Comparison of ENCODE assay signal across 8 cellular contexts in the genomic region with DNA sequence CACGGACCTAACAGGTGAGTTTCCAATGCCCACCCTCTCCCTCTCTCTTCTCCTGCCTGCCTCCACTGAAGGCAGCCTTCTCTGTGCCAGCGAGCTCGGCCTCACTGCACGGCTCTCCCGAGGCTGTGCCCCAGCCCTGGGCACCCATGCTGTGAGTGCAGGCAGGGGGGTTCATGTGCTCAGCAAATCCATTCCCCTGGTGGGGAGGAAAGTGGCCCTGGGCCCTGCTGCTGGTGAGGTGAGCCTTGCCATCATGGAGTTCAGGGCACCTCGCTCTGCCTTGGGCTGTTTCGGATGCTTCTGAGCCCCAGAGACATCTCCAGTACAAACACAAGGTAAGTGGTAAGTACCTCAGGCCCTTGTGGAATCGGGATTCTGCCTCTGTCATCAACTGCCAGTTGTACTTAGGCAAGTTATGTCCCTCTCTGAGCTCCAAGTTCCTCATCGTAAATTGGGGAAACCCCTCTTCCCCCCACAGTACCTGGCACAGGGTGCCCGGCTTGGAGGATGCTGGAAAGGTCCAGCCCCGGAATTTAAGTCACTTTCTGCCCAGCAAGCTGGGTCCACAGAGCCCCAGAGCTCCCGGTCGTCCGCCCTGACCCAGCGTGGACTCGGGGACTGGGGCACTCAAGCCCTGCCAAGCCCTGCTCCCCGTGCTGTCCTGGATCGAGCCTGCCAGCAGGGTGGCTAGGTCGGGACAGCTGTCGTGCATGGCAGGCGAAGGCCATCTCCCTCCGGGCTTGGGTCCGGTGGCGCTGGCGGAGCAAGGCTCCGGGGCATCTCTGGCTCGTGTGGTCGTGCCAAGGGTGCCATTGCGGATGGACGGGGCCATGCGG. TPM values are rescaled to one million over a fixed set of nuclear protein-coding genes. Genes with fewer than 3 reads are reported as not detected.
A peak's percentile ranks its signal among the peaks of the same experiment; 100 is the strongest.
DNase-seq lines count a peak whose midpoint lies in the region; ATAC-seq and TF ChIP-seq lines count a peak whose summit lies in the region.

No MANE protein-coding gene starts in this region.

- H3K4me2 ChIP-seq in HCT116 (ENCODE audit: low read length): peak overlapping the region; percentile 94

- H2AFZ ChIP-seq in HCT116 (ENCODE audit: low read depth, low read length, poor library complexity, severe bottlenecking): no peak overlapping the region

- BruUV-seq in HCT116 (replicated peaks; lab: Mats Ljungman, UMichigan): TSS peak; percentile 36

- H3K9me2 ChIP-seq in HCT116 (ENCODE audit: insufficient read depth): no peaks in the 10 kb centered on the region

- TF ChIP-seq POLR2A in HCT116 (IDR thresholded peaks at IDR 0.05; ENCODE audit: borderline replicate concordance, extremely low read depth, insufficient read depth, insufficient read length): no peak
- no peak for TF ChIP-seq POLR2A in NB4 (IDR thresholded peaks at IDR 0.05; ENCODE audit: extremely low read depth, insufficient read length)
- TF ChIP-seq POLR2A in lower leg skin (IDR thresholded peaks at IDR 0.05): no peak
- TF ChIP-seq POLR2A in tibial nerve (IDR thresholded peaks at IDR 0.05): no peak

- H3K4me3 ChIP-seq in HCT116 (replicated peaks in 1 of 2; ENCODE audit: low read depth in 1 of 2, low read length in 2 of 2): peak overlapping the region; percentile 40 to 82
- peak overlapping the region; percentile 38 for H3K4me3 ChIP-seq in NB4 (ENCODE audit: low read depth, low read length)
- peak overlapping the region; percentile 22 for H3K4me3 ChIP-seq in lower leg skin (ENCODE audit: low read depth, poor library complexity, severe bottlenecking)
- peak overlapping the region; percentile 47 to 98 (median 90) for H3K4me3 ChIP-seq in tibial nerve

- H3K79me2 ChIP-seq in HCT116 (ENCODE audit: insufficient read depth, low read length): no peaks in the 10 kb centered on the region; the same call in 1 of the 2 replicates

- H3K27ac ChIP-seq in HCT116 (ENCODE audit: low read depth, low read length) (peak overlapping the region; percentile 47), caudate nucleus (ENCODE audit: low read depth, low read length) (peak overlapping the region; percentile 78), tibial nerve (peak overlapping the region in 3 of 4 donors; percentile 76 to 93 (median 89))

- H3K9ac ChIP-seq in HCT116 (ENCODE audit: low read length): peak overlapping the region; percentile 56

- TF ChIP-seq CTCF in GM13976 (IDR thresholded peaks at IDR 0.05; ENCODE audit: borderline replicate concordance, control extremely low read depth, extremely low read depth, insufficient read depth, missing control alignments) (no peak), HCT116 (IDR thresholded peaks at IDR 0.05 in 2 of 3, conservative IDR thresholded peaks at IDR 0.05 in 1 of 3; ENCODE audit: borderline replicate concordance in 1 of 3, insufficient read depth in 1 of 3, low read depth in 2 of 3, low read length in 2 of 3) (no peak), NB4 (IDR thresholded peaks at IDR 0.05; ENCODE audit: low read depth, low read length) (no peak), lower leg skin (IDR thresholded peaks at IDR 0.05) (no peak), tibial nerve (IDR thresholded peaks at IDR 0.05) (no peak)

- DNase-seq in GM13976 (ENCODE audit: low spot score): peak; percentile 63
- no peak for DNase-seq in HCT116 (ENCODE audit: low read depth, low spot score)
- DNase-seq in NB4 (ENCODE audit: low read depth): peak; percentile 46
- peak in 2 of 61 donors; percentile 55 to 73 for DNase-seq in caudate nucleus (lab: John Stamatoyannopoulos, UW)
- DNase-seq in lower leg skin (ENCODE audit: low spot score in 2 of 2): peak in 1 of 2 donors; percentile 84
- DNase-seq in tibial nerve (ENCODE audit: low spot score in 2 of 2): no peak
- DNase-seq in stimulated activated CD4-positive, alpha-beta T cell treated with anti-CD3 and anti-CD28 coated beads, Interleukin-4, amount 100 ng/mL, for 4 hours: no peak
- no peak for DNase-seq in NCI-H2196 treated with DMSO at 0.1 percent for 48 hours (lab: John Stamatoyannopoulos, UW; ENCODE audit: unreplicated experiment)

- RAD21 ChIA-PET in HCT116 (lab: Charles Lee; ENCODE audit: low non-redundant PET in 1 of 2, low total read pairs in 2 of 2, uncharacterized antibody in 2 of 2, unreplicated experiment in 2 of 2): no interaction called here

- peak; percentile 6 for ATAC-seq in HCT116

- no peaks in the 10 kb centered on the region for H4K20me1 ChIP-seq in HCT116 (ENCODE audit: insufficient read depth)

- WGBS in lower leg skin, 2 donors: 16 to 22% methylated on average over 26 to 29 of the region's 31 CpGs
- WGBS in tibial nerve, 2 donors: 25 to 39% methylated on average over 18 to 23 of the region's 31 CpGs

- H3K27me3 ChIP-seq in HCT116 (ENCODE audit: insufficient read depth, low read length) (no peaks in the 10 kb centered on the region), tibial nerve (no peaks in the 10 kb centered on the region)

- TF ChIP-seq EP300 in tibial nerve (IDR thresholded peaks at IDR 0.05): no peak

- peaks cover 0 to 2% of the 10 kb centered on the region in 2 experiments; a peak in 1 of 4 replicates for H3K36me3 ChIP-seq in HCT116 (ENCODE audit: control insufficient read depth in 1 of 2, insufficient read depth in 2 of 2, low read length in 2 of 2)
- peaks cover 0 to 60% (median 6%) of the 10 kb centered on the region in 3 donors for H3K36me3 ChIP-seq in tibial nerve

- H3K9me3 ChIP-seq in HCT116 (ENCODE audit: control insufficient read depth in 1 of 2, insufficient read depth in 1 of 2, low read depth in 1 of 2, low read length in 2 of 2) (no peaks in the 10 kb centered on the region), tibial nerve (no peaks in the 10 kb centered on the region)

- H3K4me1 ChIP-seq in HCT116 (ENCODE audit: control insufficient read depth in 1 of 2, insufficient read depth in 2 of 2, low read length in 2 of 2) (peaks cover 8 to 16% of the 10 kb centered on the region in 2 experiments; a peak in 2 of 4 replicates), tibial nerve (peaks cover 0 to 47% (median 13%) of the 10 kb centered on the region in 4 donors)

- CTCF ChIA-PET in HCT116 (lab: Charles Lee): no interaction called here

- in situ Hi-C loops in GM13976 (cut with MboI; ENCODE audit: low sequenced_read_pairs, unreplicated experiment): no loop called here

- intact Hi-C loops in HCT116 (cut with micrococcal nuclease): no loop called here
- intact Hi-C loops in lower leg skin (cut with DNase I; ENCODE audit: low total_unique reads): no loop called here

- POLR2A ChIA-PET in HCT116 (lab: Charles Lee): interaction anchor here (0.8 to 1.4 kb wide), 2 partner anchors 12 to 76 kb away, joined by 3 read pairs; no protein-coding TSS in a partner anchor

- no peak for TF ChIP-seq RAD21 in HCT116 (IDR thresholded peaks at IDR 0.05; ENCODE audit: low read depth)

TF ChIP-seq in HCT116, 20 proteins besides CTCF, POLR2A, EP300 and RAD21:
- TF ChIP-seq CBX3 (IDR thresholded peaks at IDR 0.05; ENCODE audit: low read depth) (no peak), SRF (IDR thresholded peaks at IDR 0.05; ENCODE audit: low read depth) (no peak), ZNF274 (IDR thresholded peaks at IDR 0.05; ENCODE audit: low read depth, low read length) (no peak), SP1 (IDR thresholded peaks at IDR 0.05; ENCODE audit: low read depth) (no peak), EZH2phosphoT487 (IDR thresholded peaks at IDR 0.05; ENCODE audit: borderline replicate concordance) (no peak), CEBPB (IDR thresholded peaks at IDR 0.05; ENCODE audit: low read depth) (no peak), FOSL1 (IDR thresholded peaks at IDR 0.05; ENCODE audit: low read depth) (no peak), EZH2 (IDR thresholded peaks at IDR 0.05) (no peak), EGR1 (IDR thresholded peaks at IDR 0.05; ENCODE audit: low read depth) (no peak), SIN3A (IDR thresholded peaks at IDR 0.05; ENCODE audit: low read depth) (no peak), ELF1 (IDR thresholded peaks at IDR 0.05; ENCODE audit: borderline replicate concordance, low read depth) (no peak)
- TF ChIP-seq, protein P1, sequence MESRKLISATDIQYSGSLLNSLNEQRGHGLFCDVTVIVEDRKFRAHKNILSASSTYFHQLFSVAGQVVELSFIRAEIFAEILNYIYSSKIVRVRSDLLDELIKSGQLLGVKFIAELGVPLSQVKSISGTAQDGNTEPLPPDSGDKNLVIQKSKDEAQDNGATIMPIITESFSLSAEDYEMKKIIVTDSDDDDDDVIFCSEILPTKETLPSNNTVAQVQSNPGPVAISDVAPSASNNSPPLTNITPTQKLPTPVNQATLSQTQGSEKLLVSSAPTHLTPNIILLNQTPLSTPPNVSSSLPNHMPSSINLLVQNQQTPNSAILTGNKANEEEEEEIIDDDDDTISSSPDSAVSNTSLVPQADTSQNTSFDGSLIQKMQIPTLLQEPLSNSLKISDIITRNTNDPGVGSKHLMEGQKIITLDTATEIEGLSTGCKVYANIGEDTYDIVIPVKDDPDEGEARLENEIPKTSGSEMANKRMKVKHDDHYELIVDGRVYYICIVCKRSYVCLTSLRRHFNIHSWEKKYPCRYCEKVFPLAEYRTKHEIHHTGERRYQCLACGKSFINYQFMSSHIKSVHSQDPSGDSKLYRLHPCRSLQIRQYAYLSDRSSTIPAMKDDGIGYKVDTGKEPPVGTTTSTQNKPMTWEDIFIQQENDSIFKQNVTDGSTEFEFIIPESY (IDR thresholded peaks at IDR 0.05; ENCODE audit: extremely low read depth, insufficient replicate concordance, low read length): no peak

RNA-seq across cellular contexts. Expression of gene NUDT16L1, which starts 0.7 kb away (rescaled TPM):
- total RNA-seq in HCT116 (2021; ENCODE audit: unreplicated experiment) (23.4 TPM), lower leg skin (10 to 100 TPM; 18.5 to 27.8 (median 23.6) TPM), tibial nerve (10 to 100 TPM; 30.3 to 63.7 (median 48.5) TPM)
- 21.1 and 22.7 TPM in 2 replicates for polyA plus RNA-seq in HCT116 (2012)

RNA-seq across cellular contexts. Expression of gene ANKS3, which starts 41.4 kb away (rescaled TPM):
- total RNA-seq in HCT116 (2021; ENCODE audit: unreplicated experiment) (25.5 TPM), lower leg skin (10 to 100 TPM; 10.4 to 28.8 (median 17.4) TPM), tibial nerve (10 to 100 TPM; 29.3 to 58.8 (median 51.8) TPM)
- 10.2 and 11.9 TPM in 2 replicates for polyA plus RNA-seq in HCT116 (2012)

RNA-seq across cellular contexts. Expression of gene DNAAF8, which starts 41.7 kb away (rescaled TPM):
- 1.0 TPM for total RNA-seq in HCT116 (2021; ENCODE audit: unreplicated experiment)
- 0.39 and 0.72 TPM in 2 replicates for polyA plus RNA-seq in HCT116 (2012)
- total RNA-seq in lower leg skin: 1 to 10 TPM in 1 of 4 donors, under 1 TPM in 1, not detected in 2; 0.16 to 1.4 TPM
- 10 to 100 TPM in 1 of 4 donors, 1 to 10 TPM in 1, under 1 TPM in 2; 0.21 to 15.3 (median 0.74) TPM for total RNA-seq in tibial nerve

Comparison
In these comparisons a context has a peak if more than half of its experiments do, and no peak if none do; other contexts are left out.
1. DNase-seq: peak in GM13976 (single experiment) and NB4 (single experiment); none in HCT116 (single experiment), tibial nerve (0 of 2), stimulated activated CD4-positive, alpha-beta T cell treated with anti-CD3 and anti-CD28 coated beads, Interleukin-4, amount 100 ng/mL, for 4 hours (0 of 2) and NCI-H2196 treated with DMSO at 0.1 percent for 48 hours (single experiment).
2. H3K4me3 ChIP-seq: peak in every context shown above with its lines; median percentile 90 in tibial nerve; 61 in HCT116; 38 in NB4; 22 in lower leg skin.
3. Peak in every context shown above with its lines, with median percentiles within 50 percentile points of each other: H3K27ac ChIP-seq.